Comparison of ENCODE assay signal across 8 cellular contexts in genomic region chr2:196640031-196640548, GRCh38. TPM values are rescaled to one million over a fixed set of nuclear protein-coding genes. Genes with fewer than 3 reads are reported as not detected.
DNase-seq lines count a peak whose midpoint lies in the region; ATAC-seq and TF ChIP-seq lines count a peak whose summit lies in the region.

No MANE protein-coding gene starts in this region.

- 10 to 11% methylated on average over 12 of the region's 12 CpGs for WGBS in tibial nerve, 2 donors

- H3K9me3 ChIP-seq in T-helper 17 cell (ENCODE audit: control insufficient read depth, low read length, poor library complexity, severe bottlenecking) (no peaks in the 10 kb centered on the region), iPS-20b (ENCODE audit: insufficient read depth, low read depth, low read length) (no peaks in the 10 kb centered on the region), tibial nerve (no peaks in the 10 kb centered on the region)

- H3K27me3 Mint-ChIP-seq in activated naive CD4-positive, alpha-beta T cell treated with anti-CD3 and anti-CD28 coated beads for 36 hours (ENCODE audit: low read depth), result peaks cover 1% of the 10 kb centered on the region
- H3K27me3 Mint-ChIP-seq in T-helper 17 cell, result no peaks in the 10 kb centered on the region

- no peak for TF ChIP-seq CTCF in tibial nerve (IDR thresholded peaks at IDR 0.05)

- peak overlapping the region; percentile 92 for H3K4me3 Mint-ChIP-seq in activated naive CD4-positive, alpha-beta T cell treated with anti-CD3 and anti-CD28 coated beads for 36 hours
- H3K4me3 Mint-ChIP-seq in T-helper 17 cell, result peak overlapping the region; percentile 90

- intact Hi-C loops in activated naive CD4-positive, alpha-beta T cell treated with anti-CD3 and anti-CD28 coated beads for 36 hours (cut with micrococcal nuclease), result no loop called here

- no peak overlapping the region for H3K27ac Mint-ChIP-seq in activated naive CD4-positive, alpha-beta T cell treated with anti-CD3 and anti-CD28 coated beads for 36 hours
- H3K27ac Mint-ChIP-seq in T-helper 17 cell, result peak overlapping the region; percentile 75

- no peaks in the 10 kb centered on the region for H3K9me3 Mint-ChIP-seq in activated naive CD4-positive, alpha-beta T cell treated with anti-CD3 and anti-CD28 coated beads for 36 hours

- peak overlapping the region; percentile 78 for H3K9ac ChIP-seq in iPS-20b (ENCODE audit: low read depth, low read length)

- H3K4me1 ChIP-seq in iPS-20b (ENCODE audit: insufficient read depth, low read length) (peaks cover 11% of the 10 kb centered on the region; the same call in 1 of the 2 replicates), tibial nerve (peaks cover 0 to 13% (median 0%) of the 10 kb centered on the region in 4 donors)

- no peak for TF ChIP-seq EP300 in tibial nerve (IDR thresholded peaks at IDR 0.05)

- H3K36me3 Mint-ChIP-seq in activated naive CD4-positive, alpha-beta T cell treated with anti-CD3 and anti-CD28 coated beads for 36 hours (ENCODE audit: low read depth), result no peaks in the 10 kb centered on the region
- no peaks in the 10 kb centered on the region for H3K36me3 Mint-ChIP-seq in T-helper 17 cell (ENCODE audit: low read depth)

- H3K4me3 ChIP-seq in iPS-20b (ENCODE audit: low read length), result peak overlapping the region; percentile 84
- H3K4me3 ChIP-seq in tibial nerve, result peak overlapping the region; percentile 49 to 72 (median 66)

- H3K36me3 ChIP-seq in iPS-20b (ENCODE audit: insufficient read depth, low read depth, low read length) (peaks cover 7% of the 10 kb centered on the region; the same call in 1 of the 2 replicates), tibial nerve (no peaks in the 10 kb centered on the region)

- CTCF ChIA-PET in activated naive CD4-positive, alpha-beta T cell treated with anti-CD3 and anti-CD28 coated beads for 36 hours (lab: Charles Lee), result no interaction called here

- ATAC-seq in T-helper 17 cell (no peak), HG03196 (IDR thresholded peaks at IDR 0.05; ENCODE audit: unreplicated experiment) (no peak), HG03520 (IDR thresholded peaks at IDR 0.05; ENCODE audit: unreplicated experiment) (no peak)

- H3K27ac ChIP-seq in iPS-20b (ENCODE audit: low read length) (peak overlapping the region; percentile 69), tibial nerve (peak overlapping the region in 1 of 4 donors; percentile 52)

- TF ChIP-seq POLR2A in tibial nerve (IDR thresholded peaks at IDR 0.05), result no peak

- H3K4me1 Mint-ChIP-seq in activated naive CD4-positive, alpha-beta T cell treated with anti-CD3 and anti-CD28 coated beads for 36 hours (ENCODE audit: low read depth), result peaks cover 11% of the 10 kb centered on the region
- peaks cover 16% of the 10 kb centered on the region for H3K4me1 Mint-ChIP-seq in T-helper 17 cell

- H3K27me3 ChIP-seq in iPS-20b (ENCODE audit: insufficient read depth, low read length) (no peaks in the 10 kb centered on the region), tibial nerve (no peaks in the 10 kb centered on the region)

- no peak for DNase-seq in activated naive CD4-positive, alpha-beta T cell treated with anti-CD3 and anti-CD28 coated beads for 36 hours
- no peak for DNase-seq in activated naive CD4-positive, alpha-beta T cell treated with Interleukin-2 at 50 U/mL for 16 hours
- DNase-seq in T-helper 17 cell, result no peak
- DNase-seq in tibial nerve (ENCODE audit: low spot score in 2 of 2), result no peak
- no peak for DNase-seq in HK-2 (ENCODE audit: unreplicated experiment)

RNA-seq across cellular contexts. Expression of gene CCDC150, which starts 0.6 kb away (rescaled TPM):
- total RNA-seq in activated naive CD4-positive, alpha-beta T cell treated with anti-CD3 and anti-CD28 coated beads for 36 hours, result 10 to 100 TPM; 10.1 to 10.8 TPM
- total RNA-seq in T-helper 17 cell (1 to 10 TPM in 1 of 2 donors, under 1 TPM in 1; 0.47 to 1.7 TPM), tibial nerve (1 to 10 TPM; 1.8 to 3.5 (median 2.5) TPM)

RNA-seq across cellular contexts. Expression of gene HECW2, which starts 46.7 kb away (rescaled TPM):
- total RNA-seq in activated naive CD4-positive, alpha-beta T cell treated with anti-CD3 and anti-CD28 coated beads for 36 hours, result under 1 TPM; 0.64 to 0.81 TPM
- total RNA-seq in T-helper 17 cell (1 to 10 TPM in 1 of 2 donors, under 1 TPM in 1; 0.03 to 1.7 TPM), tibial nerve (1 to 10 TPM; 4.2 to 9.0 (median 7.3) TPM)
